ENCODE assay signal across 11 cellular contexts in the genomic region with DNA sequence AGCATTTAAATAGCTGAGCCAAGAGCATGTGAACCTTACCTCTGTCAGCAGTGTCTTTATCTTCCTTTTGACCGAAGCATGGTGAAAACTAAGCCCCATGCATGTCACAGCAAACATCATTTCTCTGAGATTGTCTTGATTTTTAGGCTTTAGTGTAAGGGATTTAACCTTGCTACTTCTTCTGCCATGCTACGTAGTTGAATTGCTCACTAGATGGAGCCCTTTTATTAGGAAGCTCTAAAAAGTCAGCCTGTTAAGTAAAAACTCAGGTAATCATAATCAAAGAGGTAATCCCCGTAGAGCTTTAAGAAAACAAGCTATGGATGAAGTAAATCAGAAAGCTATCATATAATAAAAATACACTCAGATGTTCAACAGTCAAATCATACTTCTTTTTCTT.
A peak's percentile ranks its signal among the peaks of the same experiment; 100 is the strongest.
DNase-seq lines count a peak whose midpoint lies in the region; FAIRE-seq and TF ChIP-seq lines count a peak whose summit lies in the region.
"Had no signal": no experiment of that assay in that cellular context is flagged by ENCODE, and none has a peak within 500 bp of the region (broad histone marks: within the 10 kb centered on the region; RNA-seq: fewer than 3 reads in every experiment).

No MANE protein-coding gene starts in this region.

- H3K4me1 ChIP-seq in adrenal gland (replicated peaks in 1 of 2) (no peaks in the 10 kb centered on the region), spleen (no peaks in the 10 kb centered on the region)
- H3K4me1 ChIP-seq: gastroesophageal sphincter had no signal

- H3K27me3 ChIP-seq in adrenal gland (no peaks in the 10 kb centered on the region), spleen (replicated peaks in 1 of 7) (no peaks in the 10 kb centered on the region)
- H3K27me3 ChIP-seq: gastroesophageal sphincter had no signal

- no peak overlapping the region for H3K27ac ChIP-seq in adrenal gland
- H3K27ac ChIP-seq in spleen = no peak overlapping the region
- H3K27ac ChIP-seq: gastroesophageal sphincter had no signal

- peak; percentile 98 for FAIRE-seq in islet of Langerhans (lab: Jason Lieb, UNC)
- FAIRE-seq: RCC 7860 had no signal

- H3K4me3 ChIP-seq in AG10803 (ENCODE audit: low read length) = no peak overlapping the region
- H3K4me3 ChIP-seq in adrenal gland = no peak overlapping the region
- no peak overlapping the region for H3K4me3 ChIP-seq in spleen
- H3K4me3 ChIP-seq: gastroesophageal sphincter had no signal

- DNase-seq in AG10803 (ENCODE audit: low read depth) (no peak), HT-29 (ENCODE audit: low spot score) (peak; percentile 35), adrenal gland (no peak), occipital lobe (lab: John Stamatoyannopoulos, UW) (no peak), mesenteric fat pad (ENCODE audit: low spot score) (no peak), spleen (no peak)
- no peak for DNase-seq in stimulated activated CD4-positive, alpha-beta T cell treated with anti-CD3 and anti-CD28 coated beads, Interleukin-2, amount 100 ng/mL, for 48 hours
- DNase-seq: nucleus accumbens had no signal

- H3K9me3 ChIP-seq in adrenal gland (replicated peaks in 1 of 3) = no peaks in the 10 kb centered on the region
- H3K9me3 ChIP-seq in spleen = no peaks in the 10 kb centered on the region
- H3K9me3 ChIP-seq: gastroesophageal sphincter had no signal

- WGBS in adrenal gland, 4 donors = 39 to 46% (median 43%) methylated on average over 3 of the region's 3 CpGs
- 72 to 85% (median 77%) methylated on average over 3 of the region's 3 CpGs for WGBS in spleen, 5 donors

- intact Hi-C loops in adrenal gland (cut with DNase I) = no loop called here
- intact Hi-C loops in spleen (cut with DNase I; ENCODE audit: low total_unique reads) = no loop called here

- peak; percentile 30; the same call in 1 of the 2 replicates for TF ChIP-seq CTCF in AG10803 (conservative IDR thresholded peaks at IDR 0.05; ENCODE audit: low read length)
- TF ChIP-seq CTCF in adrenal gland (IDR thresholded peaks at IDR 0.05) = peak; percentile 26 to 48 (median 39)
- peak in 5 of 11 experiments; percentile 8 to 41 (median 30) for TF ChIP-seq CTCF in spleen (IDR thresholded peaks at IDR 0.05 in 8 of 11, conservative IDR thresholded peaks at IDR 0.05 in 3 of 11)

- TF ChIP-seq POLR2A in adrenal gland (IDR thresholded peaks at IDR 0.05) = no peak
- no peak for TF ChIP-seq POLR2A in spleen (IDR thresholded peaks at IDR 0.05)

- peaks cover 0 to 7% of the 10 kb centered on the region in 2 donors for H3K36me3 ChIP-seq in adrenal gland (replicated peaks in 1 of 2)
- peaks cover 0 to 24% (median 11%) of the 10 kb centered on the region in 6 donors for H3K36me3 ChIP-seq in spleen
